ENCODE assay signal across 1 cellular context in the genomic region with DNA sequence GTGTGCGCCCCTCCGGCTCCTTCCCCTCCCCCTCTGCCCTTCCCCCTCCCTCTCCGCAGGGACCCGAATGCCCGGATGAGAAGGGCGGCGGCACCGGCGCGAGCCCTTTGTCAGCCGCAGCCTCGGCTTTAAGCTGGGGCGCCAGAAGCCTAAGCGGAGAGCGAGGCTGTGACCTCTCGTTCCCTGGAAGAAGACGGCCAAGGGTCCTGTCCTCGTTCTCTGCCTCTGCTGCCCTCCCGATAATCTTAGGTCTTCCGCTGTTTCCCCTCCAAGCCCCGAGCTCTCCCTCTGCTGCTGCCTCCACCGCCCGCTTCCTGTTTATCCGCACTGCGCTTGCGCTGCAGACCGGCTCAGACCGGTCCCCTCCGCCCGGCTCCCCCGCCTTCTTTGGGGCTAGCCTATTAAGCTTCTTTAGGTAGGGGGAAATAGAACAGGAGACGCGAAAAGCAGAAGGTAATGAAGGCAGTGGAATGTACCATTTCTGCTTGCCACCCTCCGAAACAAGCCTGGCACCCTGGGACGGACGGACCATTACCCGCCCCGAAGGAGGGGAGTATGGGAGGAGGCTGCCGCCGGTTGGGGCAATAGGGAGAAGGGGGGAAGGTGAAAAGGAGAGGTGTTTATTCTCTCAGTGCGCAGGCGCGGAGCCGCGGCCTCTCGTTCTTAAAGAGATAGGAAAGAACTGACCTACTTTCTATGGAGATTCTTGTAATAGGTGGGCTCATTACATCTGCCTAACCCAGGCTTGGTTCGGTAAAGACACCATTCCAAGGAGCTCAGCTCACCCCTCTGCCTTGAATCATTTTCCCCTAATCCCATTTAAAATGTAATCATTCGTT.
TF ChIP-seq lines count a peak whose summit lies in the region.

A gene (minus strand): TSS at position 326 of the 839 bp plus-strand sequence. CDS start 422 bp downstream, outside the sequence.

TF ChIP-seq in GM23338, 12 proteins besides CTCF, POLR2A, EP300 and RAD21:
- TF ChIP-seq, protein P1, sequence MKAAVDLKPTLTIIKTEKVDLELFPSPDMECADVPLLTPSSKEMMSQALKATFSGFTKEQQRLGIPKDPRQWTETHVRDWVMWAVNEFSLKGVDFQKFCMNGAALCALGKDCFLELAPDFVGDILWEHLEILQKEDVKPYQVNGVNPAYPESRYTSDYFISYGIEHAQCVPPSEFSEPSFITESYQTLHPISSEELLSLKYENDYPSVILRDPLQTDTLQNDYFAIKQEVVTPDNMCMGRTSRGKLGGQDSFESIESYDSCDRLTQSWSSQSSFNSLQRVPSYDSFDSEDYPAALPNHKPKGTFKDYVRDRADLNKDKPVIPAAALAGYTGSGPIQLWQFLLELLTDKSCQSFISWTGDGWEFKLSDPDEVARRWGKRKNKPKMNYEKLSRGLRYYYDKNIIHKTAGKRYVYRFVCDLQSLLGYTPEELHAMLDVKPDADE (IDR thresholded peaks at IDR 0.05), result 0 out of 2 replicates have a peak, but pooled peaks have one; percentile 11
- TF ChIP-seq CREB1 (CRISPR knock-in tag; IDR thresholded peaks at IDR 0.05; ENCODE audit: low read depth) (peak; percentile 58; the same call in 1 of the 2 replicates), POLR2AphosphoS5 (IDR thresholded peaks at IDR 0.05; ENCODE audit: low read depth) (peak; percentile 97), STAT1 (IDR thresholded peaks at IDR 0.05; ENCODE audit: unreplicated experiment) (no peak)
- TF ChIP-seq, protein P2, sequence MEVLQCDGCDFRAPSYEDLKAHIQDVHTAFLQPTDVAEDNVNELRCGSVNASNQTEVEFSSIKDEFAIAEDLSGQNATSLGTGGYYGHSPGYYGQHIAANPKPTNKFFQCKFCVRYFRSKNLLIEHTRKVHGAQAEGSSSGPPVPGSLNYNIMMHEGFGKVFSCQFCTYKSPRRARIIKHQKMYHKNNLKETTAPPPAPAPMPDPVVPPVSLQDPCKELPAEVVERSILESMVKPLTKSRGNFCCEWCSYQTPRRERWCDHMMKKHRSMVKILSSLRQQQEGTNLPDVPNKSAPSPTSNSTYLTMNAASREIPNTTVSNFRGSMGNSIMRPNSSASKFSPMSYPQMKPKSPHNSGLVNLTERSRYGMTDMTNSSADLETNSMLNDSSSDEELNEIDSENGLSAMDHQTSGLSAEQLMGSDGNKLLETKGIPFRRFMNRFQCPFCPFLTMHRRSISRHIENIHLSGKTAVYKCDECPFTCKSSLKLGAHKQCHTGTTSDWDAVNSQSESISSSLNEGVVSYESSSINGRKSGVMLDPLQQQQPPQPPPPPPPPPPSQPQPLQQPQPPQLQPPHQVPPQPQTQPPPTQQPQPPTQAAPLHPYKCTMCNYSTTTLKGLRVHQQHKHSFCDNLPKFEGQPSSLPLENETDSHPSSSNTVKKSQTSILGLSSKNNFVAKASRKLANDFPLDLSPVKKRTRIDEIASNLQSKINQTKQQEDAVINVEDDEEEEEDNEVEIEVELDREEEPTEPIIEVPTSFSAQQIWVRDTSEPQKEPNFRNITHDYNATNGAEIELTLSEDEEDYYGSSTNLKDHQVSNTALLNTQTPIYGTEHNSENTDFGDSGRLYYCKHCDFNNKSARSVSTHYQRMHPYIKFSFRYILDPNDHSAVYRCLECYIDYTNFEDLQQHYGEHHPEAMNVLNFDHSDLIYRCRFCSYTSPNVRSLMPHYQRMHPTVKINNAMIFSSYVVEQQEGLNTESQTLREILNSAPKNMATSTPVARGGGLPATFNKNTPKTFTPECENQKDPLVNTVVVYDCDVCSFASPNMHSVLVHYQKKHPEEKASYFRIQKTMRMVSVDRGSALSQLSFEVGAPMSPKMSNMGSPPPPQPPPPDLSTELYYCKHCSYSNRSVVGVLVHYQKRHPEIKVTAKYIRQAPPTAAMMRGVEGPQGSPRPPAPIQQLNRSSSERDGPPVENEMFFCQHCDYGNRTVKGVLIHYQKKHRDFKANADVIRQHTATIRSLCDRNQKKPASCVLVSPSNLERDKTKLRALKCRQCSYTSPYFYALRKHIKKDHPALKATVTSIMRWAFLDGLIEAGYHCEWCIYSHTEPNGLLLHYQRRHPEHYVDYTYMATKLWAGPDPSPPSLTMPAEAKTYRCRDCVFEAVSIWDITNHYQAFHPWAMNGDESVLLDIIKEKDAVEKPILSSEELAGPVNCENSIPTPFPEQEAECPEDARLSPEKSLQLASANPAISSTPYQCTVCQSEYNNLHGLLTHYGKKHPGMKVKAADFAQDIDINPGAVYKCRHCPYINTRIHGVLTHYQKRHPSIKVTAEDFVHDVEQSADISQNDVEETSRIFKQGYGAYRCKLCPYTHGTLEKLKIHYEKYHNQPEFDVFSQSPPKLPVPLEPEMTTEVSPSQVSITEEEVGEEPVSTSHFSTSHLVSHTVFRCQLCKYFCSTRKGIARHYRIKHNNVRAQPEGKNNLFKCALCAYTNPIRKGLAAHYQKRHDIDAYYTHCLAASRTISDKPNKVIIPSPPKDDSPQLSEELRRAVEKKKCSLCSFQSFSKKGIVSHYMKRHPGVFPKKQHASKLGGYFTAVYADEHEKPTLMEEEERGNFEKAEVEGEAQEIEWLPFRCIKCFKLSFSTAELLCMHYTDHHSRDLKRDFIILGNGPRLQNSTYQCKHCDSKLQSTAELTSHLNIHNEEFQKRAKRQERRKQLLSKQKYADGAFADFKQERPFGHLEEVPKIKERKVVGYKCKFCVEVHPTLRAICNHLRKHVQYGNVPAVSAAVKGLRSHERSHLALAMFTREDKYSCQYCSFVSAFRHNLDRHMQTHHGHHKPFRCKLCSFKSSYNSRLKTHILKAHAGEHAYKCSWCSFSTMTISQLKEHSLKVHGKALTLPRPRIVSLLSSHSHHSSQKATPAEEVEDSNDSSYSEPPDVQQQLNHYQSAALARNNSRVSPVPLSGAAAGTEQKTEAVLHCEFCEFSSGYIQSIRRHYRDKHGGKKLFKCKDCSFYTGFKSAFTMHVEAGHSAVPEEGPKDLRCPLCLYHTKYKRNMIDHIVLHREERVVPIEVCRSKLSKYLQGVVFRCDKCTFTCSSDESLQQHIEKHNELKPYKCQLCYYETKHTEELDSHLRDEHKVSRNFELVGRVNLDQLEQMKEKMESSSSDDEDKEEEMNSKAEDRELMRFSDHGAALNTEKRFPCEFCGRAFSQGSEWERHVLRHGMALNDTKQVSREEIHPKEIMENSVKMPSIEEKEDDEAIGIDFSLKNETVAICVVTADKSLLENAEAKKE (CRISPR knock-in tag; IDR thresholded peaks at IDR 0.05), result no peak
